ENCODE assay signal across 15 cellular contexts in the genomic region with DNA sequence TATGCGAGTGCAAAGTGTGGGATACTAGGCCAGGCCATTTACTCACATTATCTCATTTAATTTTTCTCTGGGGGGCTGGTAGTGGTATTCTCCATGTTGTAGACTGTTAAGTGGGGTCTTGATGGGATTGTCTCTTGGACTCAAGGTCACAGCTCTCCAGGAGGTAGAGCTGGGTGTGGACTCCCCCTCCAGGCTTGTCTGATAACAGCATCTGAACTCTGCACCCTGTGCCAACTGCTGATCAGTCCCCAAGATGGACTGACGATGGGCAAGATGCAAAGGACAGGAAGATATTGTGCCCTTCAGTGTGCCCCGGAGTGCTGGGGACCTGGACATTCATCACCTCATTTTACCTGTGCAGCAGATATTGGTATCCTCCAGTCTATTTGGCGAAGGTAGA.
DNase-seq lines count a peak whose midpoint lies in the region; ATAC-seq, FAIRE-seq and TF ChIP-seq lines count a peak whose summit lies in the region.
"Had no signal": no experiment of that assay in that cellular context is flagged by ENCODE, and none has a peak within 500 bp of the region (broad histone marks: within the 10 kb centered on the region; RNA-seq: fewer than 3 reads in every experiment).

No MANE protein-coding gene starts in this region.

- no TSS peak for BruUV-seq in PC-3 (replicated peaks; lab: Mats Ljungman, UMichigan)

- no peaks in the 10 kb centered on the region for H3K9me3 ChIP-seq in BLaER1 treated with 17β-estradiol and CSF1 and Interleukin-3, amounts not matched to agents 10 nM and 100 nM (replicated peaks in 1 of 11)
- no peaks in the 10 kb centered on the region for H3K9me3 ChIP-seq in PC-3 (ENCODE audit: low read length)

- H3K9me2 ChIP-seq in PC-3 (replicated peaks; ENCODE audit: low read length): no peaks in the 10 kb centered on the region

- H3K27ac ChIP-seq in BLaER1 treated with 17β-estradiol and CSF1 and Interleukin-3, amounts not matched to agents 10 nM and 100 nM: no peak overlapping the region
- H3K27ac ChIP-seq in PC-3 (ENCODE audit: low read length) (no peak overlapping the region), layer of hippocampus (ENCODE audit: low read depth, low read length) (peak overlapping the region; percentile 21)

- FAIRE-seq in GM19239 (lab: Jason Lieb, UNC): no peak

- DNase-seq in GM19239 (ENCODE audit: insufficient read length, low spot score) (peak; percentile 27), PC-3 (peak; percentile 26), GM19240 (ENCODE audit: insufficient read length, low spot score) (no peak), RKO (ENCODE audit: low spot score) (no peak), left ventricle myocardium superior (no peak)
- no peak for DNase-seq in activated T-helper 2 cell treated with anti-CD3 and anti-CD28 coated beads, Interferon-gamma antibody, Interleukin-2, Interleukin-4, amounts not matched to agents 10 μg/mL and 5 μg/mL and 100 μg/mL, durations not matched to agents 14 hours and 24 hours and 36 hours (ENCODE audit: low spot score)
- DNase-seq: CD4-positive, alpha-beta memory T cell; kidney glomerular epithelial cell; NCI-H2081; occipital lobe; stimulated activated CD4-positive, alpha-beta T cell treated with anti-CD3 and anti-CD28 coated beads, Interleukin-1b, Interleukin-23, amount 100 ng/mL, for 48 hours; stimulated activated naive CD8-positive, alpha-beta T cell treated with anti-CD3 and anti-CD28 coated beads, Interleukin-15, amount 100 ng/mL, for 72 hours had no signal

- H4K20me1 ChIP-seq in BLaER1 treated with 17β-estradiol and CSF1 and Interleukin-3, amounts not matched to agents 10 nM and 100 nM: peaks cover 0 to 90% (median 0%) of the 10 kb centered on the region in 11 experiments; a peak in 5 of 22 replicates
- H4K20me1 ChIP-seq in PC-3 (ENCODE audit: low read length): no peaks in the 10 kb centered on the region

- no peak overlapping the region for H3K4me3 Mint-ChIP-seq in activated T-helper 2 cell treated with anti-CD3 and anti-CD28 coated beads, Interferon-gamma antibody, Interleukin-2, Interleukin-4, amounts not matched to agents 10 μg/mL and 5 μg/mL and 100 μg/mL, durations not matched to agents 14 hours and 24 hours and 36 hours (ENCODE audit: low read depth)
- H3K4me3 Mint-ChIP-seq: CD4-positive, alpha-beta memory T cell; stimulated activated naive CD8-positive, alpha-beta T cell treated with anti-CD3 and anti-CD28 coated beads, Interleukin-15, amount 100 ng/mL, for 72 hours; WTC11 had no signal

- ATAC-seq in PC-3: no peak
- ATAC-seq in left ventricle myocardium superior: no peak
- ATAC-seq: stimulated activated naive CD8-positive, alpha-beta T cell treated with anti-CD3 and anti-CD28 coated beads, Interleukin-15, amount 100 ng/mL, for 72 hours; WTC11 had no signal

- H3K4me1 Mint-ChIP-seq in activated T-helper 2 cell treated with anti-CD3 and anti-CD28 coated beads, Interferon-gamma antibody, Interleukin-2, Interleukin-4, amounts not matched to agents 10 μg/mL and 5 μg/mL and 100 μg/mL, durations not matched to agents 14 hours and 24 hours and 36 hours (ENCODE audit: low read depth): peaks cover 32% of the 10 kb centered on the region

- no peaks in the 10 kb centered on the region for H3K27me3 Mint-ChIP-seq in activated T-helper 2 cell treated with anti-CD3 and anti-CD28 coated beads, Interferon-gamma antibody, Interleukin-2, Interleukin-4, amounts not matched to agents 10 μg/mL and 5 μg/mL and 100 μg/mL, durations not matched to agents 14 hours and 24 hours and 36 hours (ENCODE audit: low read depth)
- H3K27me3 Mint-ChIP-seq: CD4-positive, alpha-beta memory T cell; stimulated activated naive CD8-positive, alpha-beta T cell treated with anti-CD3 and anti-CD28 coated beads, Interleukin-15, amount 100 ng/mL, for 72 hours had no signal

- no peak overlapping the region for H3K4me3 ChIP-seq in BLaER1 treated with 17β-estradiol and CSF1 and Interleukin-3, amounts not matched to agents 10 nM and 100 nM
- no peak overlapping the region for H3K4me3 ChIP-seq in PC-3 (ENCODE audit: low read length)

- peaks cover 47% of the 10 kb centered on the region for H3K36me3 Mint-ChIP-seq in activated T-helper 2 cell treated with anti-CD3 and anti-CD28 coated beads, Interferon-gamma antibody, Interleukin-2, Interleukin-4, amounts not matched to agents 10 μg/mL and 5 μg/mL and 100 μg/mL, durations not matched to agents 14 hours and 24 hours and 36 hours (ENCODE audit: low read depth)
- H3K36me3 Mint-ChIP-seq: WTC11 had no signal

- no peaks in the 10 kb centered on the region for H3K9me3 Mint-ChIP-seq in activated T-helper 2 cell treated with anti-CD3 and anti-CD28 coated beads, Interferon-gamma antibody, Interleukin-2, Interleukin-4, amounts not matched to agents 10 μg/mL and 5 μg/mL and 100 μg/mL, durations not matched to agents 14 hours and 24 hours and 36 hours
- H3K9me3 Mint-ChIP-seq: stimulated activated naive CD8-positive, alpha-beta T cell treated with anti-CD3 and anti-CD28 coated beads, Interleukin-15, amount 100 ng/mL, for 72 hours; WTC11 had no signal

- peak overlapping the region in 6 of 11 experiments; percentile 75 to 87 (median 78); a peak in 12 of 22 replicates for H3K4me2 ChIP-seq in BLaER1 treated with 17β-estradiol and CSF1 and Interleukin-3, amounts not matched to agents 10 nM and 100 nM
- no peak overlapping the region for H3K4me2 ChIP-seq in PC-3 (ENCODE audit: low read length)

- H3K4me1 ChIP-seq in BLaER1 treated with 17β-estradiol and CSF1 and Interleukin-3, amounts not matched to agents 10 nM and 100 nM: peaks cover 38 to 83% (median 73%) of the 10 kb centered on the region in 10 experiments
- peaks cover 42% of the 10 kb centered on the region for H3K4me1 ChIP-seq in PC-3 (ENCODE audit: insufficient read depth, low read length)

- no peaks in the 10 kb centered on the region for H3K27me3 ChIP-seq in BLaER1 treated with 17β-estradiol and CSF1 and Interleukin-3, amounts not matched to agents 10 nM and 100 nM
- H3K27me3 ChIP-seq in PC-3 (ENCODE audit: low read length) (no peaks in the 10 kb centered on the region), layer of hippocampus (ENCODE audit: control insufficient read depth, insufficient read depth, low read length) (no peaks in the 10 kb centered on the region)

- H3F3A ChIP-seq in PC-3 (ENCODE audit: low read length, unreplicated experiment): peaks cover 5% of the 10 kb centered on the region

- H3K79me2 ChIP-seq in PC-3 (ENCODE audit: low read length): peaks cover 5% of the 10 kb centered on the region

- H3K36me3 ChIP-seq in BLaER1 treated with 17β-estradiol and CSF1 and Interleukin-3, amounts not matched to agents 10 nM and 100 nM: peaks cover 13 to 71% (median 42%) of the 10 kb centered on the region in 11 experiments; a peak in 20 of 22 replicates
- no peaks in the 10 kb centered on the region for H3K36me3 ChIP-seq in PC-3 (ENCODE audit: low read depth, low read length)

- intact Hi-C loops in PC-3 (cut with micrococcal nuclease) (no loop called here), left ventricle myocardium superior (cut with micrococcal nuclease) (no loop called here)
- intact Hi-C loops in activated T-helper 2 cell treated with anti-CD3 and anti-CD28 coated beads, Interferon-gamma antibody, Interleukin-2, Interleukin-4, amounts not matched to agents 10 μg/mL and 5 μg/mL and 100 μg/mL, durations not matched to agents 14 hours and 24 hours and 36 hours (cut with micrococcal nuclease): no loop called here

- CTCF ChIA-PET in PC-3 (lab: Charles Lee): interaction anchor here (0.6 kb wide), 1 partner anchor 161 kb away, joined by 3 read pairs; no protein-coding TSS in a partner anchor

- TF ChIP-seq CTCF in PC-3 (conservative IDR thresholded peaks at IDR 0.05; ENCODE audit: low read depth, low read length): peak; percentile 54

- H2AFZ ChIP-seq in PC-3 (ENCODE audit: low read length): no peak overlapping the region

- H3K27ac Mint-ChIP-seq in activated T-helper 2 cell treated with anti-CD3 and anti-CD28 coated beads, Interferon-gamma antibody, Interleukin-2, Interleukin-4, amounts not matched to agents 10 μg/mL and 5 μg/mL and 100 μg/mL, durations not matched to agents 14 hours and 24 hours and 36 hours: no peak overlapping the region
- H3K27ac Mint-ChIP-seq: WTC11 had no signal

- peak overlapping the region in 1 of 11 experiments; percentile 16; a peak in 1 of 22 replicates for H3K9ac ChIP-seq in BLaER1 treated with 17β-estradiol and CSF1 and Interleukin-3, amounts not matched to agents 10 nM and 100 nM
- no peak overlapping the region for H3K9ac ChIP-seq in PC-3 (ENCODE audit: low read length)

- POLR2A ChIA-PET in PC-3 (lab: Charles Lee; ENCODE audit: unreplicated experiment): no interaction called here

Comparison
In these comparisons a context has a peak if more than half of its experiments do, and no peak if none do; other contexts are left out.
1. DNase-seq: peak in GM19239 (single experiment) and PC-3 (single experiment); none in activated T-helper 2 cell treated with anti-CD3 and anti-CD28 coated beads, Interferon-gamma antibody, Interleukin-2, Interleukin-4, amounts not matched to agents 10 μg/mL and 5 μg/mL and 100 μg/mL, durations not matched to agents 14 hours and 24 hours and 36 hours (single experiment), GM19240 (single experiment), RKO (single experiment) and left ventricle myocardium superior (single experiment).